2 cellular contexts compared by ENCODE assay signal in genomic region chr12:108238474-108238873, GRCh38.
TF ChIP-seq lines count a peak whose summit lies in the region.

No MANE protein-coding gene starts in this region.

TF ChIP-seq in HepG2, 621 proteins besides CTCF, POLR2A, EP300 and RAD21 (continued from another document):
- TF ChIP-seq RBM39 (IDR thresholded peaks at IDR 0.05; ENCODE audit: low read depth, low read length, poor library complexity, severe bottlenecking) (no peak), HCFC1 (IDR thresholded peaks at IDR 0.05; ENCODE audit: low read depth, low read length) (no peak), SIN3B (IDR thresholded peaks at IDR 0.05; ENCODE audit: low read length) (no peak)

TF ChIP-seq in K562, 482 proteins besides CTCF, POLR2A, EP300 and RAD21 (continued from another document):
- TF ChIP-seq ESRRA (IDR thresholded peaks at IDR 0.05; ENCODE audit: borderline replicate concordance, low read depth) (peak; percentile 20; the same call in 1 of the 2 replicates), E2F3 (CRISPR knock-in tag; IDR thresholded peaks at IDR 0.05) (no peak), CBX1 (IDR thresholded peaks at IDR 0.05; ENCODE audit: low read depth) (peak; percentile 31; the same call in 1 of the 2 replicates), KDM1A (IDR thresholded peaks at IDR 0.05) (peak in 1 of 2 experiments; percentile 50; a peak in 2 of 4 replicates), TCF7 (IDR thresholded peaks at IDR 0.05; ENCODE audit: borderline replicate concordance) (no peak), NUFIP1 (IDR thresholded peaks at IDR 0.05; ENCODE audit: partially characterized antibody) (no peak), RCOR1 (IDR thresholded peaks at IDR 0.05; ENCODE audit: borderline replicate concordance in 1 of 2, low read depth in 2 of 2, low read length in 2 of 2) (peak in 1 of 2 experiments; percentile 65; a peak in 1 of 4 replicates), ADNP (tag; IDR thresholded peaks at IDR 0.05) (peak; percentile 64; the same call in 1 of the 2 replicates), ARID3B (CRISPR knock-in tag; IDR thresholded peaks at IDR 0.05; ENCODE audit: borderline replicate concordance) (no peak), ZNF766 (CRISPR knock-in tag; conservative IDR thresholded peaks at IDR 0.05) (no peak), BCOR (IDR thresholded peaks at IDR 0.05) (peak; percentile 79), SMARCA5 (IDR thresholded peaks at IDR 0.05) (0 out of 2 replicates have a peak, but pooled peaks have one; percentile 26)
